In genomic region chr12:32450363-32450762, GRCh38 we compare ENCODE assay signal across 20 cellular contexts.
"Had no signal": no experiment of that assay in that cellular context is flagged by ENCODE, and none has a peak within 500 bp of the region (broad histone marks: within the 10 kb centered on the region; RNA-seq: fewer than 3 reads in every experiment).

No MANE protein-coding gene starts in this region.

- H3K27me3 Mint-ChIP-seq: activated naive CD8-positive, alpha-beta T cell had no signal

- DNase-seq: activated CD4-positive, alpha-beta memory T cell treated with anti-CD3 and anti-CD28 coated beads, Interleukin-2, amount 10 ng/mL, durations not matched to agents 7 days and 5 days; activated CD4-positive, alpha-beta T cell treated with anti-CD3 and anti-CD28 coated beads for 48 hours; activated CD4-positive, CD25-positive, alpha-beta regulatory T cell; activated CD8-positive, alpha-beta memory T cell treated with anti-CD3 and anti-CD28 coated beads, Interleukin-2, amount 10 ng/mL, durations not matched to agents 7 days and 5 days; amniotic stem cell; effector memory CD8-positive, alpha-beta T cell; foreskin melanocyte; head of caudate nucleus; nephron progenitor cell; occipital lobe; posterior cingulate gyrus; stimulated activated naive CD8-positive, alpha-beta T cell treated with anti-CD3 and anti-CD28 coated beads, Interleukin-15, Interleukin-2, amounts not matched to agents 100 U/mL and 50 U/mL, for 24 hours; T-cell; T-helper 9 cell; trophoblast cell had no signal

- H3K27ac Mint-ChIP-seq: activated CD4-positive, alpha-beta memory T cell treated with anti-CD3 and anti-CD28 coated beads, Interleukin-2, amount 10 ng/mL, durations not matched to agents 7 days and 5 days; activated CD8-positive, alpha-beta memory T cell treated with anti-CD3 and anti-CD28 coated beads, Interleukin-2, amount 10 ng/mL, durations not matched to agents 7 days and 5 days; activated naive CD8-positive, alpha-beta T cell; effector memory CD8-positive, alpha-beta T cell; nephron progenitor cell; T-cell had no signal

- ATAC-seq: activated CD8-positive, alpha-beta memory T cell treated with anti-CD3 and anti-CD28 coated beads, Interleukin-2, amount 10 ng/mL, durations not matched to agents 7 days and 5 days; effector memory CD8-positive, alpha-beta T cell; stimulated activated naive CD8-positive, alpha-beta T cell treated with anti-CD3 and anti-CD28 coated beads, Interleukin-15, Interleukin-2, amounts not matched to agents 100 U/mL and 50 U/mL, for 24 hours; T-cell had no signal

- H3K27me3 ChIP-seq: suprapubic skin, vagina had no signal

- H3K4me3 ChIP-seq: lung, skin epidermis, suprapubic skin, vagina had no signal

- H3K36me3 Mint-ChIP-seq: activated CD8-positive, alpha-beta memory T cell treated with anti-CD3 and anti-CD28 coated beads, Interleukin-2, amount 10 ng/mL, durations not matched to agents 7 days and 5 days; activated naive CD8-positive, alpha-beta T cell; T-cell had no signal

- H3K9me3 Mint-ChIP-seq: activated CD4-positive, alpha-beta memory T cell treated with anti-CD3 and anti-CD28 coated beads, Interleukin-2, amount 10 ng/mL, durations not matched to agents 7 days and 5 days; effector memory CD8-positive, alpha-beta T cell; T-cell had no signal

- H3K4me3 Mint-ChIP-seq: activated CD4-positive, alpha-beta memory T cell treated with anti-CD3 and anti-CD28 coated beads, Interleukin-2, amount 10 ng/mL, durations not matched to agents 7 days and 5 days; activated CD8-positive, alpha-beta memory T cell treated with anti-CD3 and anti-CD28 coated beads, Interleukin-2, amount 10 ng/mL, durations not matched to agents 7 days and 5 days; activated naive CD8-positive, alpha-beta T cell; effector memory CD8-positive, alpha-beta T cell; nephron progenitor cell; T-cell had no signal

- H3K36me3 ChIP-seq: suprapubic skin, vagina had no signal

- H3K9me3 ChIP-seq: suprapubic skin, vagina had no signal

- H3K27ac ChIP-seq: suprapubic skin, vagina had no signal
